1 cellular context compared by ENCODE assay signal in the genomic region with DNA sequence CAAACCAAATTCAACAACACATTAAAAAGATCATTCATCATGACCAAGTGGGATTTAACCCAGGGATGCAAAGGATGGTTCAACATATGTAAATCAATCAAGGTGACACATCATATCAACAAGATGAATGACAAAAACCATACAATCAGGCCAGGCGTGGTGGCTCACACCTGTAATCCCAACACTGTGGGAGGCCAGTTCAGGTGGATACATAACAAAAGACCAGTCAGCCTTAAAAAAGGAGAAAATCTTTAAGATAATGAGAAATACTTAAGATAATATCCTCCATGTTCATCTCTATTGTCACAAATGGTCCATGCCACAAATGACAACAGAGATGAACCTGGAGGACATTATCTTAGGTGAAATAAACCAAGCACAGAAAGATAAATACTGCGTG.
TF ChIP-seq lines count a peak whose summit lies in the region.

No MANE protein-coding gene starts in this region.

TF ChIP-seq in WTC11, 78 proteins besides CTCF, POLR2A, EP300 and RAD21:
- TF ChIP-seq, protein P1, sequence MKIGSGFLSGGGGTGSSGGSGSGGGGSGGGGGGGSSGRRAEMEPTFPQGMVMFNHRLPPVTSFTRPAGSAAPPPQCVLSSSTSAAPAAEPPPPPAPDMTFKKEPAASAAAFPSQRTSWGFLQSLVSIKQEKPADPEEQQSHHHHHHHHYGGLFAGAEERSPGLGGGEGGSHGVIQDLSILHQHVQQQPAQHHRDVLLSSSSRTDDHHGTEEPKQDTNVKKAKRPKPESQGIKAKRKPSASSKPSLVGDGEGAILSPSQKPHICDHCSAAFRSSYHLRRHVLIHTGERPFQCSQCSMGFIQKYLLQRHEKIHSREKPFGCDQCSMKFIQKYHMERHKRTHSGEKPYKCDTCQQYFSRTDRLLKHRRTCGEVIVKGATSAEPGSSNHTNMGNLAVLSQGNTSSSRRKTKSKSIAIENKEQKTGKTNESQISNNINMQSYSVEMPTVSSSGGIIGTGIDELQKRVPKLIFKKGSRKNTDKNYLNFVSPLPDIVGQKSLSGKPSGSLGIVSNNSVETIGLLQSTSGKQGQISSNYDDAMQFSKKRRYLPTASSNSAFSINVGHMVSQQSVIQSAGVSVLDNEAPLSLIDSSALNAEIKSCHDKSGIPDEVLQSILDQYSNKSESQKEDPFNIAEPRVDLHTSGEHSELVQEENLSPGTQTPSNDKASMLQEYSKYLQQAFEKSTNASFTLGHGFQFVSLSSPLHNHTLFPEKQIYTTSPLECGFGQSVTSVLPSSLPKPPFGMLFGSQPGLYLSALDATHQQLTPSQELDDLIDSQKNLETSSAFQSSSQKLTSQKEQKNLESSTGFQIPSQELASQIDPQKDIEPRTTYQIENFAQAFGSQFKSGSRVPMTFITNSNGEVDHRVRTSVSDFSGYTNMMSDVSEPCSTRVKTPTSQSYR (CRISPR knock-in tag; IDR thresholded peaks at IDR 0.05), result no peak
- TF ChIP-seq NFE2L1 (CRISPR knock-in tag; IDR thresholded peaks at IDR 0.05) (no peak), OVOL2 (CRISPR knock-in tag; IDR thresholded peaks at IDR 0.05; ENCODE audit: borderline replicate concordance) (no peak), ZNF219 (CRISPR knock-in tag; IDR thresholded peaks at IDR 0.05; ENCODE audit: borderline replicate concordance) (no peak), ZNF317 (CRISPR knock-in tag; IDR thresholded peaks at IDR 0.05; ENCODE audit: borderline replicate concordance, low read depth) (no peak), GRHL2 (CRISPR knock-in tag; IDR thresholded peaks at IDR 0.05; ENCODE audit: insufficient replicate concordance, severe bottlenecking) (no peak), KAT7 (CRISPR knock-in tag; IDR thresholded peaks at IDR 0.05; ENCODE audit: borderline replicate concordance) (no peak), EMX1 (CRISPR knock-in tag; IDR thresholded peaks at IDR 0.05) (no peak), CREB1 (CRISPR knock-in tag; IDR thresholded peaks at IDR 0.05) (no peak), ZNF416 (CRISPR knock-in tag; IDR thresholded peaks at IDR 0.05) (no peak), FOXP1 (CRISPR knock-in tag; IDR thresholded peaks at IDR 0.05; ENCODE audit: borderline replicate concordance) (no peak), ZNF423 (CRISPR knock-in tag; IDR thresholded peaks at IDR 0.05) (no peak), FOXK1 (CRISPR knock-in tag; IDR thresholded peaks at IDR 0.05) (no peak), IRF2 (CRISPR knock-in tag; IDR thresholded peaks at IDR 0.05; ENCODE audit: borderline replicate concordance, low read depth) (no peak)
- TF ChIP-seq, protein P2, sequence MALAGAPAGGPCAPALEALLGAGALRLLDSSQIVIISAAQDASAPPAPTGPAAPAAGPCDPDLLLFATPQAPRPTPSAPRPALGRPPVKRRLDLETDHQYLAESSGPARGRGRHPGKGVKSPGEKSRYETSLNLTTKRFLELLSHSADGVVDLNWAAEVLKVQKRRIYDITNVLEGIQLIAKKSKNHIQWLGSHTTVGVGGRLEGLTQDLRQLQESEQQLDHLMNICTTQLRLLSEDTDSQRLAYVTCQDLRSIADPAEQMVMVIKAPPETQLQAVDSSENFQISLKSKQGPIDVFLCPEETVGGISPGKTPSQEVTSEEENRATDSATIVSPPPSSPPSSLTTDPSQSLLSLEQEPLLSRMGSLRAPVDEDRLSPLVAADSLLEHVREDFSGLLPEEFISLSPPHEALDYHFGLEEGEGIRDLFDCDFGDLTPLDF (CRISPR knock-in tag; IDR thresholded peaks at IDR 0.05), result no peak
- TF ChIP-seq, protein P3, sequence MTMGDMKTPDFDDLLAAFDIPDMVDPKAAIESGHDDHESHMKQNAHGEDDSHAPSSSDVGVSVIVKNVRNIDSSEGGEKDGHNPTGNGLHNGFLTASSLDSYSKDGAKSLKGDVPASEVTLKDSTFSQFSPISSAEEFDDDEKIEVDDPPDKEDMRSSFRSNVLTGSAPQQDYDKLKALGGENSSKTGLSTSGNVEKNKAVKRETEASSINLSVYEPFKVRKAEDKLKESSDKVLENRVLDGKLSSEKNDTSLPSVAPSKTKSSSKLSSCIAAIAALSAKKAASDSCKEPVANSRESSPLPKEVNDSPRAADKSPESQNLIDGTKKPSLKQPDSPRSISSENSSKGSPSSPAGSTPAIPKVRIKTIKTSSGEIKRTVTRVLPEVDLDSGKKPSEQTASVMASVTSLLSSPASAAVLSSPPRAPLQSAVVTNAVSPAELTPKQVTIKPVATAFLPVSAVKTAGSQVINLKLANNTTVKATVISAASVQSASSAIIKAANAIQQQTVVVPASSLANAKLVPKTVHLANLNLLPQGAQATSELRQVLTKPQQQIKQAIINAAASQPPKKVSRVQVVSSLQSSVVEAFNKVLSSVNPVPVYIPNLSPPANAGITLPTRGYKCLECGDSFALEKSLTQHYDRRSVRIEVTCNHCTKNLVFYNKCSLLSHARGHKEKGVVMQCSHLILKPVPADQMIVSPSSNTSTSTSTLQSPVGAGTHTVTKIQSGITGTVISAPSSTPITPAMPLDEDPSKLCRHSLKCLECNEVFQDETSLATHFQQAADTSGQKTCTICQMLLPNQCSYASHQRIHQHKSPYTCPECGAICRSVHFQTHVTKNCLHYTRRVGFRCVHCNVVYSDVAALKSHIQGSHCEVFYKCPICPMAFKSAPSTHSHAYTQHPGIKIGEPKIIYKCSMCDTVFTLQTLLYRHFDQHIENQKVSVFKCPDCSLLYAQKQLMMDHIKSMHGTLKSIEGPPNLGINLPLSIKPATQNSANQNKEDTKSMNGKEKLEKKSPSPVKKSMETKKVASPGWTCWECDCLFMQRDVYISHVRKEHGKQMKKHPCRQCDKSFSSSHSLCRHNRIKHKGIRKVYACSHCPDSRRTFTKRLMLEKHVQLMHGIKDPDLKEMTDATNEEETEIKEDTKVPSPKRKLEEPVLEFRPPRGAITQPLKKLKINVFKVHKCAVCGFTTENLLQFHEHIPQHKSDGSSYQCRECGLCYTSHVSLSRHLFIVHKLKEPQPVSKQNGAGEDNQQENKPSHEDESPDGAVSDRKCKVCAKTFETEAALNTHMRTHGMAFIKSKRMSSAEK (CRISPR knock-in tag; IDR thresholded peaks at IDR 0.05; ENCODE audit: borderline replicate concordance), result no peak
- TF ChIP-seq, protein P4, sequence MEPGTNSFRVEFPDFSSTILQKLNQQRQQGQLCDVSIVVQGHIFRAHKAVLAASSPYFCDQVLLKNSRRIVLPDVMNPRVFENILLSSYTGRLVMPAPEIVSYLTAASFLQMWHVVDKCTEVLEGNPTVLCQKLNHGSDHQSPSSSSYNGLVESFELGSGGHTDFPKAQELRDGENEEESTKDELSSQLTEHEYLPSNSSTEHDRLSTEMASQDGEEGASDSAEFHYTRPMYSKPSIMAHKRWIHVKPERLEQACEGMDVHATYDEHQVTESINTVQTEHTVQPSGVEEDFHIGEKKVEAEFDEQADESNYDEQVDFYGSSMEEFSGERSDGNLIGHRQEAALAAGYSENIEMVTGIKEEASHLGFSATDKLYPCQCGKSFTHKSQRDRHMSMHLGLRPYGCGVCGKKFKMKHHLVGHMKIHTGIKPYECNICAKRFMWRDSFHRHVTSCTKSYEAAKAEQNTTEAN (CRISPR knock-in tag; IDR thresholded peaks at IDR 0.05), result no peak
